In the genomic region with DNA sequence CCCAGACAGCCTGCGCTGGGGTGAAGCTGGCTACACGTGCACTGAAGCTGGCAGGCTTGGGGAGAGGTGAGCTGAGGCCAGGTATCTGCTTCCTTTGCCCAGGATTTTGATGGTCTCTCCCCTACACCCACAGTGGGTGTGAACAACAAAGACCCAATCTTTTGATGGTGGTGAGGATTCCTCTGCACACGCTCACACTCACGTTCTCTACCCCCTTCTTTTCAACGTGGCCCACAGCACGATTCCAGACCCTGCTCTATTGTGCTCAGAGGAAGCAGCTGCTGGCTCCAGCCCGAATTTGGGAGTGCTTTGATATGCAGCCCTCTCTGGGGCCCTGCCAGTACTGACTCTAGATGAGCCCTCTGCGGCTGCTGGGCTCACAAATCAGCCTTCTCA, we compare ENCODE assay signal across 1 cellular context.
TF ChIP-seq lines count a peak whose summit lies in the region.

No MANE protein-coding gene starts in this region.

TF ChIP-seq in SK-N-SH, 30 proteins besides CTCF, POLR2A, EP300 and RAD21 (continued from another document):
- TF ChIP-seq, protein P1, sequence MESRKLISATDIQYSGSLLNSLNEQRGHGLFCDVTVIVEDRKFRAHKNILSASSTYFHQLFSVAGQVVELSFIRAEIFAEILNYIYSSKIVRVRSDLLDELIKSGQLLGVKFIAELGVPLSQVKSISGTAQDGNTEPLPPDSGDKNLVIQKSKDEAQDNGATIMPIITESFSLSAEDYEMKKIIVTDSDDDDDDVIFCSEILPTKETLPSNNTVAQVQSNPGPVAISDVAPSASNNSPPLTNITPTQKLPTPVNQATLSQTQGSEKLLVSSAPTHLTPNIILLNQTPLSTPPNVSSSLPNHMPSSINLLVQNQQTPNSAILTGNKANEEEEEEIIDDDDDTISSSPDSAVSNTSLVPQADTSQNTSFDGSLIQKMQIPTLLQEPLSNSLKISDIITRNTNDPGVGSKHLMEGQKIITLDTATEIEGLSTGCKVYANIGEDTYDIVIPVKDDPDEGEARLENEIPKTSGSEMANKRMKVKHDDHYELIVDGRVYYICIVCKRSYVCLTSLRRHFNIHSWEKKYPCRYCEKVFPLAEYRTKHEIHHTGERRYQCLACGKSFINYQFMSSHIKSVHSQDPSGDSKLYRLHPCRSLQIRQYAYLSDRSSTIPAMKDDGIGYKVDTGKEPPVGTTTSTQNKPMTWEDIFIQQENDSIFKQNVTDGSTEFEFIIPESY (IDR thresholded peaks at IDR 0.05; ENCODE audit: borderline replicate concordance, low read depth), result no peak
- no peak for TF ChIP-seq EZH2phosphoT487 (IDR thresholded peaks at IDR 0.05; ENCODE audit: borderline replicate concordance, low read depth)
